ENCODE assay signal across 19 cellular contexts in genomic region chr1:77925536-77925935, GRCh38. TPM values are rescaled to one million over a fixed set of nuclear protein-coding genes. Genes with fewer than 3 reads are reported as not detected.
DNase-seq lines count a peak whose midpoint lies in the region; ATAC-seq, FAIRE-seq and TF ChIP-seq lines count a peak whose summit lies in the region.
"Had no signal": no experiment of that assay in that cellular context is flagged by ENCODE, and none has a peak within 500 bp of the region (broad histone marks: within the 10 kb centered on the region; RNA-seq: fewer than 3 reads in every experiment).

No MANE protein-coding gene starts in this region.

- ATAC-seq in HG03432 (IDR thresholded peaks at IDR 0.05; ENCODE audit: unreplicated experiment) (no peak), HG03045 (IDR thresholded peaks at IDR 0.05; ENCODE audit: unreplicated experiment) (no peak), GM19397 (IDR thresholded peaks at IDR 0.05; ENCODE audit: unreplicated experiment) (no peak)
- ATAC-seq: HCT116; left colon; stimulated activated naive CD8-positive, alpha-beta T cell treated with anti-CD3 and anti-CD28 coated beads, Interleukin-15, Interleukin-2, amounts not matched to agents 100 U/mL and 50 U/mL, for 24 hours had no signal

- peak; percentile 48 for FAIRE-seq in RCC 7860 (lab: Jason Lieb, UNC)
- FAIRE-seq in endometrium (lab: Jason Lieb, UNC) = peak; percentile 98

- DNase-seq in AG10803 (ENCODE audit: low read depth) (peak; percentile 80), RCC 7860 (ENCODE audit: low spot score) (no peak), myocyte (ENCODE audit: low read depth) (peak; percentile 49), COLO829 (ENCODE audit: low spot score) (no peak)
- DNase-seq: activated CD4-positive, alpha-beta T cell treated with anti-CD3 and anti-CD28 coated beads for 1 hour; activated CD8-positive, alpha-beta memory T cell treated with anti-CD3 and anti-CD28 coated beads for 24 hours; activated naive CD4-positive, alpha-beta T cell treated with anti-CD3 and anti-CD28 coated beads, Interleukin-2, amount 50 U/mL, for 16 hours; left colon; MG63; NCI-H1436 treated with DMSO at 0.1 percent for 48 hours; NCI-H2171 treated with DMSO at 0.1 percent for 48 hours; nephron progenitor cell; stimulated activated naive CD8-positive, alpha-beta T cell treated with anti-CD3 and anti-CD28 coated beads, Interleukin-15, Interleukin-2, amounts not matched to agents 100 U/mL and 50 U/mL, for 24 hours; transverse colon had no signal

- TF ChIP-seq CTCF in AG10803 (conservative IDR thresholded peaks at IDR 0.05; ENCODE audit: low read length) = no peak

- H3K4me3 ChIP-seq in AG10803 (ENCODE audit: low read length) = no peak overlapping the region
- H3K4me3 ChIP-seq: MG63, transverse colon had no signal

RNA-seq across cellular contexts. Expression of gene NEXN, which starts 37.1 kb away (rescaled TPM):
- total RNA-seq in myocyte = 100 and 144 TPM in 2 replicates
- 76.9 TPM for polyA plus RNA-seq in myocyte (2012)

RNA-seq across cellular contexts. Expression of gene FUBP1, which starts 53.3 kb away (rescaled TPM):
- total RNA-seq in myocyte = 107 and 134 TPM in 2 replicates
- 63.7 TPM for polyA plus RNA-seq in myocyte (2012)

Comparison
In these comparisons a context has a peak if more than half of its experiments do, and no peak if none do; other contexts are left out.
1. DNase-seq: peak in AG10803 (single experiment) and myocyte (single experiment); none in RCC 7860 (single experiment) and COLO829 (single experiment).